Comparison of ENCODE assay signal across 37 cellular contexts in genomic region chr3:179541596-179541995, GRCh38.
"Had no signal": no experiment of that assay in that cellular context is flagged by ENCODE, and none has a peak within 500 bp of the region (broad histone marks: within the 10 kb centered on the region; RNA-seq: fewer than 3 reads in every experiment).

No MANE protein-coding gene starts in this region.

- DNase-seq: activated B cell treated with CpG ODN at 0.5 μM for 24 hours; activated CD4-positive, alpha-beta memory T cell treated with anti-CD3 and anti-CD28 coated beads for 36 hours; activated CD4-positive, alpha-beta T cell treated with anti-CD3 and anti-CD28 coated beads for 4 hours; activated CD4-positive, alpha-beta T cell treated with anti-CD3 and anti-CD28 coated beads, Interleukin-2, amount 10 ng/mL, durations not matched to agents 24 days and 14 days; activated CD4-positive, alpha-beta T cell treated with anti-CD3 and anti-CD28 coated beads, Interleukin-2, amount 50 U/mL, for 1 hour; activated CD4-positive, alpha-beta T cell treated with anti-CD3 and anti-CD28 coated beads, Interleukin-2, amount 50 U/mL, for 4 hours; activated CD4-positive, CD25-positive, alpha-beta regulatory T cell treated with anti-CD3 and anti-CD28 coated beads, Interleukin-2, amount 50 U/mL, for 72 hours; activated CD8-positive, alpha-beta memory T cell treated with anti-CD3 and anti-CD28 coated beads, Interleukin-2, amount 50 U/mL, for 4 hours; activated CD8-positive, alpha-beta T cell treated with anti-CD3 and anti-CD28 coated beads for 36 hours; activated effector memory CD4-positive, alpha-beta T cell treated with anti-CD3 and anti-CD28 coated beads, Interleukin-2, amount 50 U/mL, for 16 hours; activated gamma-delta T cell treated with Interleukin-2 at 50 U/mL for 16 hours; activated naive CD4-positive, alpha-beta T cell; activated naive CD4-positive, alpha-beta T cell treated with anti-CD3 and anti-CD28 coated beads for 36 hours; activated naive CD4-positive, alpha-beta T cell treated with anti-CD3 and anti-CD28 coated beads, Interleukin-2, amount 50 U/mL, for 16 hours; activated naive CD8-positive, alpha-beta T cell treated with anti-CD3 and anti-CD28 coated beads for 36 hours; activated T-cell treated with anti-CD3 and anti-CD28 coated beads for 4 hours; activated T-cell treated with anti-CD3 and anti-CD28 coated beads, Interleukin-2, amount 50 U/mL, for 1 hour; activated T-cell treated with anti-CD3 and anti-CD28 coated beads, Interleukin-2, amount 50 U/mL, for 4 hours; activated T-cell treated with anti-CD3 and anti-CD28 coated beads, Interleukin-2, amount 50 U/mL, for 72 hours; adrenal gland; amniotic stem cell; aorta; body of pancreas; brain microvascular endothelial cell; caudate nucleus; cerebellar nuclear complex; T-helper 1 cell; T-helper 2 cell; T-helper 9 cell had no signal

- H3K9me3 Mint-ChIP-seq: activated B cell treated with CpG ODN at 0.5 μM for 24 hours; activated CD4-positive, alpha-beta memory T cell treated with anti-CD3 and anti-CD28 coated beads for 36 hours; activated CD4-positive, alpha-beta T cell treated with anti-CD3 and anti-CD28 coated beads, Interleukin-2, amount 10 ng/mL, durations not matched to agents 24 days and 14 days; activated CD8-positive, alpha-beta T cell treated with anti-CD3 and anti-CD28 coated beads for 36 hours; activated naive CD4-positive, alpha-beta T cell treated with anti-CD3 and anti-CD28 coated beads for 36 hours; activated naive CD4-positive, alpha-beta T cell treated with anti-CD3 and anti-CD28 coated beads, Interleukin-2, amount 50 U/mL, for 72 hours; activated naive CD8-positive, alpha-beta T cell treated with anti-CD3 and anti-CD28 coated beads for 36 hours; activated T-cell treated with anti-CD3 and anti-CD28 coated beads, Interleukin-2, amount 50 U/mL, for 4 hours; activated T-cell treated with anti-CD3 and anti-CD28 coated beads, Interleukin-2, amount 50 U/mL, for 72 hours; activated T-helper 1 cell treated with anti-CD3 and anti-CD28 coated beads, Interleukin-12 subunit alpha, Interleukin-12 subunit beta, Interleukin-2, Interleukin-4 antibody, amounts not matched to agents 30 ng/mL and 10 ng/mL and 1 ng/mL, durations not matched to agents 14 hours and 24 hours and 36 hours; activated T-helper 17 cell treated with anti-CD3 and anti-CD28 coated beads, Interleukin-2, amount 50 U/mL, for 72 hours; central memory CD8-positive, alpha-beta T cell; T-helper 1 cell treated with Interleukin-12 subunit alpha and Interleukin-12 subunit beta and Interleukin-4 antibody, amounts not matched to agents 30 μg/mL and 1 μg/mL, for 36 hours; T-helper 2 cell treated with Interferon-gamma antibody and Interleukin-4, amounts not matched to agents 5 μg/mL and 100 μg/mL, for 36 hours had no signal

- H3K4me3 ChIP-seq: adrenal gland, body of pancreas, cardiac muscle cell had no signal

- H3K27ac Mint-ChIP-seq: activated B cell treated with CpG ODN at 0.5 μM for 24 hours; activated CD4-positive, alpha-beta memory T cell treated with anti-CD3 and anti-CD28 coated beads for 36 hours; activated CD4-positive, alpha-beta T cell treated with anti-CD3 and anti-CD28 coated beads, Interleukin-2, amount 10 ng/mL, durations not matched to agents 24 days and 14 days; activated CD8-positive, alpha-beta T cell treated with anti-CD3 and anti-CD28 coated beads for 36 hours; activated naive CD4-positive, alpha-beta T cell treated with anti-CD3 and anti-CD28 coated beads for 36 hours; activated naive CD4-positive, alpha-beta T cell treated with anti-CD3 and anti-CD28 coated beads, Interleukin-2, amount 50 U/mL, for 72 hours; activated naive CD8-positive, alpha-beta T cell treated with anti-CD3 and anti-CD28 coated beads for 36 hours; activated T-cell treated with anti-CD3 and anti-CD28 coated beads, Interleukin-2, amount 50 U/mL, for 72 hours; activated T-helper 1 cell treated with anti-CD3 and anti-CD28 coated beads, Interleukin-12 subunit alpha, Interleukin-12 subunit beta, Interleukin-2, Interleukin-4 antibody, amounts not matched to agents 30 ng/mL and 10 ng/mL and 1 ng/mL, durations not matched to agents 14 hours and 24 hours and 36 hours; activated T-helper 17 cell treated with anti-CD3 and anti-CD28 coated beads, Interleukin-2, amount 50 U/mL, for 72 hours; T-helper 1 cell treated with Interleukin-12 subunit alpha and Interleukin-12 subunit beta and Interleukin-4 antibody, amounts not matched to agents 30 μg/mL and 1 μg/mL, for 36 hours; T-helper 2 cell treated with Interferon-gamma antibody and Interleukin-4, amounts not matched to agents 5 μg/mL and 100 μg/mL, for 36 hours had no signal

- H3K36me3 Mint-ChIP-seq: activated CD4-positive, alpha-beta memory T cell treated with anti-CD3 and anti-CD28 coated beads for 36 hours; activated naive CD4-positive, alpha-beta T cell treated with anti-CD3 and anti-CD28 coated beads, Interleukin-2, amount 50 U/mL, for 72 hours; activated naive CD8-positive, alpha-beta T cell treated with anti-CD3 and anti-CD28 coated beads for 36 hours had no signal

- H3K27ac ChIP-seq: adrenal gland, body of pancreas, brain microvascular endothelial cell, cardiac muscle cell, VCaP had no signal

- H3K4me1 Mint-ChIP-seq: activated B cell treated with CpG ODN at 0.5 μM for 24 hours; activated CD4-positive, alpha-beta T cell treated with anti-CD3 and anti-CD28 coated beads, Interleukin-2, amount 10 ng/mL, durations not matched to agents 24 days and 14 days; activated naive CD8-positive, alpha-beta T cell treated with anti-CD3 and anti-CD28 coated beads for 36 hours; central memory CD8-positive, alpha-beta T cell had no signal

- H3K27me3 Mint-ChIP-seq: activated B cell treated with CpG ODN at 0.5 μM for 24 hours; activated CD8-positive, alpha-beta T cell treated with anti-CD3 and anti-CD28 coated beads for 36 hours had no signal

- H3K4me3 Mint-ChIP-seq: activated B cell treated with CpG ODN at 0.5 μM for 24 hours; activated CD4-positive, alpha-beta memory T cell treated with anti-CD3 and anti-CD28 coated beads for 36 hours; activated CD4-positive, alpha-beta T cell treated with anti-CD3 and anti-CD28 coated beads, Interleukin-2, amount 10 ng/mL, durations not matched to agents 24 days and 14 days; activated CD8-positive, alpha-beta T cell treated with anti-CD3 and anti-CD28 coated beads for 36 hours; activated naive CD4-positive, alpha-beta T cell treated with anti-CD3 and anti-CD28 coated beads for 36 hours; activated naive CD8-positive, alpha-beta T cell treated with anti-CD3 and anti-CD28 coated beads for 36 hours; activated T-cell treated with anti-CD3 and anti-CD28 coated beads, Interleukin-2, amount 50 U/mL, for 4 hours; activated T-cell treated with anti-CD3 and anti-CD28 coated beads, Interleukin-2, amount 50 U/mL, for 72 hours; activated T-helper 1 cell treated with anti-CD3 and anti-CD28 coated beads, Interleukin-12 subunit alpha, Interleukin-12 subunit beta, Interleukin-2, Interleukin-4 antibody, amounts not matched to agents 30 ng/mL and 10 ng/mL and 1 ng/mL, durations not matched to agents 14 hours and 24 hours and 36 hours; activated T-helper 17 cell treated with anti-CD3 and anti-CD28 coated beads, Interleukin-2, amount 50 U/mL, for 72 hours; central memory CD8-positive, alpha-beta T cell; T-helper 1 cell treated with Interleukin-12 subunit alpha and Interleukin-12 subunit beta and Interleukin-4 antibody, amounts not matched to agents 30 μg/mL and 1 μg/mL, for 36 hours; T-helper 2 cell treated with Interferon-gamma antibody and Interleukin-4, amounts not matched to agents 5 μg/mL and 100 μg/mL, for 36 hours had no signal

- H3K27me3 ChIP-seq: adrenal gland, body of pancreas, brain microvascular endothelial cell, cardiac muscle cell had no signal

- H3K4me1 ChIP-seq: adrenal gland, body of pancreas had no signal

- H3K36me3 ChIP-seq: adrenal gland, brain microvascular endothelial cell, cardiac muscle cell had no signal

- H3K9me3 ChIP-seq: adrenal gland, body of pancreas had no signal
